In genomic region chr15:32615871-32616426, GRCh38 we compare ENCODE assay signal across 8 cellular contexts. TPM values are rescaled to one million over a fixed set of nuclear protein-coding genes. Genes with fewer than 3 reads are reported as not detected.
A peak's percentile ranks its signal among the peaks of the same experiment; 100 is the strongest.
DNase-seq lines count a peak whose midpoint lies in the region; ATAC-seq and TF ChIP-seq lines count a peak whose summit lies in the region.
"Not testable (repeated sequence)": the region's sequence is repeated elsewhere in the genome, so short reads cannot be mapped to it uniquely, and the experiment has no call there.

No MANE protein-coding gene starts in this region.

- not testable (repeated sequence) for H3K4me1 ChIP-seq in OCI-LY7 (ENCODE audit: insufficient read depth, low read length, poor library complexity, severe bottlenecking)
- peaks cover 0 to 12% (median 0%) of the 10 kb centered on the region in 3 donors for H3K4me1 ChIP-seq in esophagus squamous epithelium

- TF ChIP-seq POLR2A in esophagus squamous epithelium (IDR thresholded peaks at IDR 0.05), result not testable (repeated sequence)

- CTCF ChIA-PET in CD4-positive, alpha-beta T cell (lab: Charles Lee); OCI-LY7 (lab: Charles Lee; ENCODE audit: unreplicated experiment): not testable (repeated sequence)

- not testable (repeated sequence) for H3K27ac ChIP-seq in CD4-positive, alpha-beta T cell (ENCODE audit: low read depth, low read length)
- H3K27ac ChIP-seq in OCI-LY7 (ENCODE audit: low read depth, low read length, poor library complexity, severe bottlenecking) (peak overlapping the region; percentile 92), esophagus squamous epithelium (peak overlapping the region; percentile 76 to 84 (median 80))

- H3K4me3 Mint-ChIP-seq in CD4-positive, alpha-beta T cell, result peak overlapping the region; percentile 99
- H3K4me3 Mint-ChIP-seq in activated naive CD4-positive, alpha-beta T cell treated with anti-CD3 and anti-CD28 coated beads, Interleukin-2, amount 50 U/mL, for 24 hours, result peak overlapping the region; percentile 92
- H3K4me3 Mint-ChIP-seq in mesothelial cell of epicardium, result peak overlapping the region; percentile 99

- H3K79me2 ChIP-seq in OCI-LY7 (ENCODE audit: insufficient read depth, low read depth, low read length), result peaks cover 62% of the 10 kb centered on the region

- not testable (repeated sequence) for H4K20me1 ChIP-seq in OCI-LY7 (ENCODE audit: insufficient read depth, low read length)

- H3K4me3 ChIP-seq in OCI-LY7 (ENCODE audit: low read depth, low read length, poor library complexity, severe bottlenecking) (peak overlapping the region; percentile 78), esophagus squamous epithelium (peak overlapping the region; percentile 51 to 70 (median 60))

- peak overlapping the region; percentile 98 for H3K27ac Mint-ChIP-seq in CD4-positive, alpha-beta T cell
- peak overlapping the region; percentile 91 for H3K27ac Mint-ChIP-seq in activated naive CD4-positive, alpha-beta T cell treated with anti-CD3 and anti-CD28 coated beads, Interleukin-2, amount 50 U/mL, for 24 hours
- peak overlapping the region; percentile 99 for H3K27ac Mint-ChIP-seq in mesothelial cell of epicardium

- not testable (repeated sequence) for H3K9me3 Mint-ChIP-seq in CD4-positive, alpha-beta T cell; activated naive CD4-positive, alpha-beta T cell treated with anti-CD3 and anti-CD28 coated beads, Interleukin-2, amount 50 U/mL, for 24 hours; mesothelial cell of epicardium

- H3K36me3 ChIP-seq in OCI-LY7 (ENCODE audit: insufficient read depth, low read length), result peaks cover 35% of the 10 kb centered on the region
- not testable (repeated sequence) for H3K36me3 ChIP-seq in esophagus squamous epithelium

- H3K4me1 Mint-ChIP-seq in CD4-positive, alpha-beta T cell (ENCODE audit: low read depth), result peaks cover 23% of the 10 kb centered on the region
- H3K4me1 Mint-ChIP-seq in activated naive CD4-positive, alpha-beta T cell treated with anti-CD3 and anti-CD28 coated beads, Interleukin-2, amount 50 U/mL, for 24 hours, result peaks cover 20% of the 10 kb centered on the region
- peaks cover 22% of the 10 kb centered on the region for H3K4me1 Mint-ChIP-seq in mesothelial cell of epicardium

- H3K27me3 Mint-ChIP-seq in CD4-positive, alpha-beta T cell; activated naive CD4-positive, alpha-beta T cell treated with anti-CD3 and anti-CD28 coated beads, Interleukin-2, amount 50 U/mL, for 24 hours; mesothelial cell of epicardium (ENCODE audit: low read depth): not testable (repeated sequence)

- not testable (repeated sequence) for ATAC-seq in CD4-positive, alpha-beta T cell (ENCODE audit: poor library complexity)
- ATAC-seq in GM19395 (IDR thresholded peaks at IDR 0.05; ENCODE audit: unreplicated experiment) (peak; percentile 15), HG03045 (IDR thresholded peaks at IDR 0.05; ENCODE audit: unreplicated experiment) (peak; percentile 21)

- H3K4me2 ChIP-seq in OCI-LY7 (ENCODE audit: low read length), result peak overlapping the region; percentile 77

- peak overlapping the region; percentile 66 for H2AFZ ChIP-seq in OCI-LY7 (ENCODE audit: low read length)

- not testable (repeated sequence) for TF ChIP-seq CTCF in CD4-positive, alpha-beta T cell (IDR thresholded peaks at IDR 0.05); OCI-LY7 (conservative IDR thresholded peaks at IDR 0.05; ENCODE audit: low read length); esophagus squamous epithelium (IDR thresholded peaks at IDR 0.05); mesothelial cell of epicardium (IDR thresholded peaks at IDR 0.05; ENCODE audit: unreplicated experiment)

- WGBS in esophagus squamous epithelium, 2 donors, result 1% methylated on average over 17 to 23 of the region's 24 CpGs

- H3K9me3 ChIP-seq in CD4-positive, alpha-beta T cell (ENCODE audit: control insufficient read depth, low read length); OCI-LY7 (ENCODE audit: low read length); esophagus squamous epithelium: not testable (repeated sequence)

- POLR2A ChIA-PET in CD4-positive, alpha-beta T cell (lab: Charles Lee); OCI-LY7 (lab: Charles Lee): not testable (repeated sequence)

- H3K36me3 Mint-ChIP-seq in CD4-positive, alpha-beta T cell (ENCODE audit: low read depth), result peaks cover 15% of the 10 kb centered on the region
- not testable (repeated sequence) for H3K36me3 Mint-ChIP-seq in activated naive CD4-positive, alpha-beta T cell treated with anti-CD3 and anti-CD28 coated beads, Interleukin-2, amount 50 U/mL, for 24 hours; mesothelial cell of epicardium

- intact Hi-C loops in CD4-positive, alpha-beta T cell (cut with DNase I, micrococcal nuclease); OCI-LY7 (cut with micrococcal nuclease; ENCODE audit: unreplicated experiment); esophagus squamous epithelium (cut with DNase I): not testable (repeated sequence)

- H3K9me2 ChIP-seq in OCI-LY7 (ENCODE audit: insufficient read depth, low read length), result not testable (repeated sequence)

- TSS peak; percentile 78 for BruUV-seq in OCI-LY7 (replicated peaks; lab: Mats Ljungman, UMichigan)

- H3K27me3 ChIP-seq in CD4-positive, alpha-beta T cell (ENCODE audit: control insufficient read depth, insufficient read depth, low read length); esophagus squamous epithelium: not testable (repeated sequence)

- DNase-seq in CD4-positive, alpha-beta T cell; OCI-LY7 (ENCODE audit: low spot score); esophagus squamous epithelium (lab: John Stamatoyannopoulos, UW); mesothelial cell of epicardium (ENCODE audit: low spot score in 2 of 2, unreplicated experiment in 2 of 2): not testable (repeated sequence)
- peak; percentile 17 for DNase-seq in stimulated activated CD4-positive, alpha-beta T cell treated with anti-CD3 and anti-CD28 coated beads, Interleukin-15, amount 100 ng/mL, for 24 hours

RNA-seq across cellular contexts. Expression of gene ARHGAP11A, which starts 0.6 kb away (rescaled TPM):
- total RNA-seq in CD4-positive, alpha-beta T cell, result 1 to 10 TPM; 4.7 to 5.8 TPM
- 41.0 and 50.5 TPM in 2 replicates for total RNA-seq in OCI-LY7 (2014; rRNA removed; shearing (Covaris generic))
- total RNA-seq in OCI-LY7 (2022) (134 and 150 TPM in 2 replicates), esophagus squamous epithelium (10 to 100 TPM in 2 of 4 donors, 1 to 10 TPM in 2; 4.7 to 17.4 (median 8.1) TPM), mesothelial cell of epicardium (22.2 to 28.1 TPM (median 24.4 TPM) in 3 replicates)

RNA-seq across cellular contexts. Expression of gene GOLGA8N, which starts 22.7 kb away (rescaled TPM):
- 1 to 10 TPM; 4.3 to 4.4 TPM for total RNA-seq in CD4-positive, alpha-beta T cell
- total RNA-seq in OCI-LY7 (2014; rRNA removed; shearing (Covaris generic)), result 0.08 and 2.0 TPM in 2 replicates
- total RNA-seq in OCI-LY7 (2022) (1.4 and 2.8 TPM in 2 replicates), esophagus squamous epithelium (1 to 10 TPM; 2.1 to 6.5 (median 2.9) TPM), mesothelial cell of epicardium (9.9 to 15.4 TPM (median 12.2 TPM) in 3 replicates)

RNA-seq across cellular contexts. Expression of gene SCG5, which starts 25.6 kb away (rescaled TPM):
- total RNA-seq in CD4-positive, alpha-beta T cell, result not detected
- 1.5 and 6.5 TPM in 2 replicates for total RNA-seq in OCI-LY7 (2014; rRNA removed; shearing (Covaris generic))
- total RNA-seq in OCI-LY7 (2022) (4.1 and 4.7 TPM in 2 replicates), esophagus squamous epithelium (1 to 10 TPM in 1 of 4 donors, not detected in 3; 1.1 TPM), mesothelial cell of epicardium (53.7 to 55.4 TPM (median 54.2 TPM) in 3 replicates)
